Comparison of ENCODE assay signal across 8 cellular contexts in the genomic region with DNA sequence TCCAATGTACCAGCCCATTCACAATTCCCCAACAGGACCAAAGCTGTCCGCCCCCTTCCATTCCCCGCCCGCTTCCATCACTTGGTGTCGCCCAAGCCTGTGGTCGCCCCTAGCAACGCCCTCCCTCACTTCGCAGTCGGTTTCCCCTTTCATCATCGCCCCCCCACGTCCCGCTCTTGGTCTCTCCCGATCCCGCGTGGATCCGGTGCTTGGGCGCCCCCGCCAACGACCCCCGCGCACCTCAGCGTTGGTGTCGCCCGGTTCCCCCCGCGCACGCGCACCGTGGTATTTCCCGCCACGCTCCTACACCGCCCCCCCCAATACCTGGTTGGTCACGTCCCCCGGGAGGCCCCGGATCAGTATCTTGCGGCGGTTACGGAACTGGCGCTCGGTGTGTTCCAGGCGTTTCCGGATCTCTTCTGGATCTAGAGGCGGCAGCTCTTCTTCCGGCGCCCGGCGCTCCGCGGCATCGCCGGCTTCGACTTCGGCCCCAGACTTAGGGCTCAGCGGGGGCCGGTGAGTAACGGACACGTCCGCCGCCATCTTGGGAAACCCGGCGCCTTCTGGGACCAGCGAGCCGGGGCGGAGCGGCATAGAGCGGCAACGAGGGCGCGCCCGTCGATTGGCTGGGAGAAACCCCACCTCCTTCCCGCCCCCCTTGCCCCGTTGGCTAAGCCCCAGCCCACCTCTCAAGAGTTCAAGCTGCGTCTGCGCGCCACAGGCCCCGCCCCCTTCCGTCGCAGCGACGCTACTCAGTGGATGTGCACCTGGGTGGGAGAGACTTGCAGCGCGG. TPM values are rescaled to one million over a fixed set of nuclear protein-coding genes. Genes with fewer than 3 reads are reported as not detected.
DNase-seq lines count a peak whose midpoint lies in the region; ATAC-seq and TF ChIP-seq lines count a peak whose summit lies in the region.

A gene with protein sequence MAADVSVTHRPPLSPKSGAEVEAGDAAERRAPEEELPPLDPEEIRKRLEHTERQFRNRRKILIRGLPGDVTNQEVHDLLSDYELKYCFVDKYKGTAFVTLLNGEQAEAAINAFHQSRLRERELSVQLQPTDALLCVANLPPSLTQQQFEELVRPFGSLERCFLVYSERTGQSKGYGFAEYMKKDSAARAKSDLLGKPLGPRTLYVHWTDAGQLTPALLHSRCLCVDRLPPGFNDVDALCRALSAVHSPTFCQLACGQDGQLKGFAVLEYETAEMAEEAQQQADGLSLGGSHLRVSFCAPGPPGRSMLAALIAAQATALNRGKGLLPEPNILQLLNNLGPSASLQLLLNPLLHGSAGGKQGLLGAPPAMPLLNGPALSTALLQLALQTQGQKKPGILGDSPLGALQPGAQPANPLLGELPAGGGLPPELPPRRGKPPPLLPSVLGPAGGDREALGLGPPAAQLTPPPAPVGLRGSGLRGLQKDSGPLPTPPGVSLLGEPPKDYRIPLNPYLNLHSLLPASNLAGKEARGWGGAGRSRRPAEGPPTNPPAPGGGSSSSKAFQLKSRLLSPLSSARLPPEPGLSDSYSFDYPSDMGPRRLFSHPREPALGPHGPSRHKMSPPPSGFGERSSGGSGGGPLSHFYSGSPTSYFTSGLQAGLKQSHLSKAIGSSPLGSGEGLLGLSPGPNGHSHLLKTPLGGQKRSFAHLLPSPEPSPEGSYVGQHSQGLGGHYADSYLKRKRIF (minus strand): TSS at position 565 of the 793 bp plus-strand sequence. CDS start 22 bp downstream, at position 543.

- H3K9me3 ChIP-seq in PC-3 (ENCODE audit: low read length) (no peaks in the 10 kb centered on the region), mucosa of descending colon (no peaks in the 10 kb centered on the region)

- H3K4me3 ChIP-seq in Jurkat, Clone E6-1 (ENCODE audit: low read length), result peak within 1 kb of the TSS; percentile 91
- H3K4me3 ChIP-seq in PC-3 (ENCODE audit: low read length), result peak within 1 kb of the TSS; percentile 84
- H3K4me3 ChIP-seq in mucosa of descending colon, result peak within 1 kb of the TSS; percentile 75

- no peak for TF ChIP-seq CTCF in PC-3 (conservative IDR thresholded peaks at IDR 0.05; ENCODE audit: low read depth, low read length)
- no peak for TF ChIP-seq CTCF in mucosa of descending colon (IDR thresholded peaks at IDR 0.05)

- H3K79me2 ChIP-seq in PC-3 (ENCODE audit: low read length), result peaks cover 50% of the 10 kb centered on the region

- peak within 1 kb of the TSS; percentile 84 for H2AFZ ChIP-seq in PC-3 (ENCODE audit: low read length)

- DNase-seq in DMS53 (lab: John Stamatoyannopoulos, UW), result peak; percentile 97
- DNase-seq in Jurkat, Clone E6-1 (ENCODE audit: low read depth, low spot score), result peak; percentile 97
- DNase-seq in PC-3, result peak; percentile 98
- DNase-seq in activated T-cell treated with anti-CD3 and anti-CD28 coated beads for 4 hours, result peak; percentile 96
- DNase-seq in epidermal melanocyte (ENCODE audit: insufficient read length, low spot score), result peak; percentile 94
- DNase-seq in mucosa of descending colon, result peak; percentile 98 to 99 (median 99)
- peak; percentile 93 to 96 for DNase-seq in stimulated activated CD8-positive, alpha-beta memory T cell treated with anti-CD3 and anti-CD28 coated beads, Interleukin-4, amount 100 ng/mL, for 1 hour (ENCODE audit: low read depth in 2 of 2, low spot score in 1 of 2)

- no peaks in the 10 kb centered on the region for H3F3A ChIP-seq in PC-3 (ENCODE audit: low read length, unreplicated experiment)

- CTCF ChIA-PET in PC-3 (lab: Charles Lee), result interaction anchor here (0.6 to 2.2 kb wide), 4 partner anchors 47 to 83 kb away, joined by 5 to 15 read pairs (median 7); a partner anchor contains a TSS

- H3K4me1 ChIP-seq in PC-3 (ENCODE audit: insufficient read depth, low read length) (peaks cover 22% of the 10 kb centered on the region), mucosa of descending colon (ENCODE audit: low read depth) (peaks cover 19% of the 10 kb centered on the region)

- H3K27me3 ChIP-seq in PC-3 (ENCODE audit: low read length), result no peaks in the 10 kb centered on the region

- H3K9me2 ChIP-seq in PC-3 (replicated peaks; ENCODE audit: low read length), result no peaks in the 10 kb centered on the region

- H4K20me1 ChIP-seq in PC-3 (ENCODE audit: low read length), result peaks cover 10% of the 10 kb centered on the region

- peak; percentile 69 for ATAC-seq in GM21717 (IDR thresholded peaks at IDR 0.05; ENCODE audit: unreplicated experiment)
- peak; percentile 76 for ATAC-seq in PC-3
- peak; percentile 90 for ATAC-seq in mucosa of descending colon

- POLR2A ChIA-PET in PC-3 (lab: Charles Lee; ENCODE audit: unreplicated experiment), result interaction anchor here (0.5 to 0.6 kb wide), 5 partner anchors 16 to 875 kb away, joined by 4 to 26 read pairs (median 10); a partner anchor contains a TSS

- no TSS peak for BruUV-seq in PC-3 (replicated peaks; lab: Mats Ljungman, UMichigan)

- peak within 1 kb of the TSS; percentile 86 for H3K9ac ChIP-seq in PC-3 (ENCODE audit: low read length)

- intact Hi-C loops in PC-3 (cut with micrococcal nuclease) (loop anchor here (10.0 kb wide), 1 partner anchor 52 kb away; a partner anchor contains a TSS), mucosa of descending colon (cut with DNase I, micrococcal nuclease) (no loop called here)

- H3K36me3 ChIP-seq in PC-3 (ENCODE audit: low read depth, low read length) (peaks cover 20% of the 10 kb centered on the region), mucosa of descending colon (ENCODE audit: low read depth) (peaks cover 6% of the 10 kb centered on the region)

- H3K4me2 ChIP-seq in PC-3 (ENCODE audit: low read length), result peak within 1 kb of the TSS; percentile 96

- peak within 1 kb of the TSS; percentile 55 for H3K27ac ChIP-seq in PC-3 (ENCODE audit: low read length)

RNA-seq across cellular contexts. Expression of the gene that starts here (rescaled TPM):
- 43.6 TPM for polyA plus RNA-seq in Jurkat, Clone E6-1 (2012; ENCODE audit: insufficient read depth, insufficient read length)
- total RNA-seq in PC-3 (2014; rRNA removed) (62.4 and 81.8 TPM in 2 replicates), mucosa of descending colon (10 to 100 TPM; 42.4 to 58.1 (median 49.6) TPM)

Comparison
In these comparisons a context has a peak if more than half of its experiments do, and no peak if none do; other contexts are left out.
1. Peak in every context shown above with its lines: DNase-seq, ATAC-seq, H3K4me3 ChIP-seq and H3K27ac ChIP-seq.